In the genomic region with DNA sequence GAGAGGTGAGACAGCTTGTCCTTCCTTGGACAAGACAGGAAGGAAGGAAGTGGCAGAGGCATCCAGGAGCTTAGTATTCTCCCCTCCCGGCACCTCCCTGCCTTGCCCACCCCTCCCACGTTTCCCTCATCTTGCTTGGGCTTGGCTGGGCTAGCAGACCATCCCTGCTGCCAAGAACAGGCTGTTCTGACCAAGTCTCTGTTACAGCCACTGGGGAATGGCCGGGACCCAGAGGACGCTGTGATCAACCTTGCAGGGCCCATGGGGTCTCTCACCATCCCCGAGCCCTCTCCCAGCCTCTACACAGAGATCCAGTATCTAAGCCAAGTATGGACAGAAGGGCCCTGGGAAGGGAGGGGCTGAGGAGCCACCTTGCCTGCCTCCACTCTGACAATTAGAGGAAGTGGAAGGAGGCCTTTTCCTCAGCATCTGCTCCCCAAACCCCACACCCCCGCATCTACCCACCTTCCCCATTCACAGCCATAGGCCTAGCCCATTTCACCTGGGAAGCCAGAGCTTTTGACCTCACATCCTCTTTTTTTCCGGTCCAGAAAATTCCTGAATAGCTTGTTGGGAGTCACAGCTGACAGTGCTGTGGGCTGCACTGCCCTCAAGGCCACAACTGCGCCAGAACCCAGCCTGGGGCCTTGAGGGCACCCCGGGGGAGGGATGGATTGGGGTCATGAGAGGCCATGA, we compare ENCODE assay signal across 17 cellular contexts. TPM values are rescaled to one million over a fixed set of nuclear protein-coding genes. Genes with fewer than 3 reads are reported as not detected.
DNase-seq lines count a peak whose midpoint lies in the region; ATAC-seq, FAIRE-seq and TF ChIP-seq lines count a peak whose summit lies in the region.
"Had no signal": no experiment of that assay in that cellular context is flagged by ENCODE, and none has a peak within 500 bp of the region (broad histone marks: within the 10 kb centered on the region; RNA-seq: fewer than 3 reads in every experiment).

No MANE protein-coding gene starts in this region.

- H3K4me1 ChIP-seq in psoas muscle, result peaks cover 9% of the 10 kb centered on the region
- H3K4me1 ChIP-seq: SJSA1 had no signal

- DNase-seq in Right ventricle myocardium inferior (ENCODE audit: missing footprints), result peak; percentile 77
- no peak for DNase-seq in cardiac septum (ENCODE audit: low spot score)
- peak; percentile 71 for DNase-seq in Right ventricle myocardium superior
- peak in 1 of 2 donors; percentile 74 for DNase-seq in psoas muscle
- DNase-seq in HFFc6, result no peak
- no peak for DNase-seq in urothelium cell line (ENCODE audit: low spot score)
- DNase-seq in NCI-H2081 treated with DMSO at 0.1 percent for 48 hours (lab: John Stamatoyannopoulos, UW), result no peak
- DNase-seq in HUDEP-2 (lab: John Stamatoyannopoulos, UW; ENCODE audit: unreplicated experiment in 76 of 76), result no peak
- DNase-seq: activated CD4-positive, alpha-beta T cell treated with anti-CD3 and anti-CD28 coated beads for 48 hours; effector memory CD8-positive, alpha-beta T cell; HCEC 1CT; natural killer cell; NCI-H1417 treated with DMSO at 0.1 percent for 48 hours; stimulated activated CD4-positive, alpha-beta T cell treated with anti-CD3 and anti-CD28 coated beads, Interleukin-2, amount 100 ng/mL, for 24 hours had no signal

- H3K9me3 Mint-ChIP-seq in HFFc6, result no peaks in the 10 kb centered on the region
- H3K9me3 Mint-ChIP-seq: activated naive CD4-positive, alpha-beta T cell treated with anti-CD3 and anti-CD28 coated beads, Interleukin-2, amount 50 U/mL, for 24 hours; effector memory CD8-positive, alpha-beta T cell; natural killer cell had no signal

- H3K27me3 Mint-ChIP-seq in HFFc6 (ENCODE audit: insufficient read depth), result peaks cover 57% of the 10 kb centered on the region

- intact Hi-C loops in Right ventricle myocardium inferior (cut with DNase I), result no loop called here
- intact Hi-C loops in cardiac septum (cut with DNase I), result no loop called here
- intact Hi-C loops in Right ventricle myocardium superior (cut with DNase I), result no loop called here
- intact Hi-C loops in psoas muscle (cut with DNase I), result no loop called here

- no peak overlapping the region for H3K4me3 ChIP-seq in psoas muscle
- H3K4me3 ChIP-seq: SJSA1 had no signal

- H3K27me3 ChIP-seq in psoas muscle (ENCODE audit: insufficient read depth in 3 of 3, low read length in 2 of 3), result peaks cover 0 to 3% (median 0%) of the 10 kb centered on the region in 3 donors

- peak; percentile 83 for ATAC-seq in Right ventricle myocardium inferior
- ATAC-seq in Right ventricle myocardium superior (ENCODE audit: poor library complexity), result peak; percentile 81
- ATAC-seq in psoas muscle, result peak in 3 of 4 donors; percentile 54 to 82 (median 66)
- ATAC-seq: effector memory CD8-positive, alpha-beta T cell; natural killer cell had no signal

- H3K9me3 ChIP-seq in psoas muscle, result no peaks in the 10 kb centered on the region

- H3K27ac ChIP-seq in psoas muscle, result peak overlapping the region; percentile 53
- H3K27ac ChIP-seq: SJSA1 had no signal

- TF ChIP-seq CTCF in psoas muscle (IDR thresholded peaks at IDR 0.05), result no peak
- TF ChIP-seq CTCF in HFFc6 (IDR thresholded peaks at IDR 0.05), result no peak

- no peak overlapping the region for H3K4me3 Mint-ChIP-seq in HFFc6
- H3K4me3 Mint-ChIP-seq: activated naive CD4-positive, alpha-beta T cell treated with anti-CD3 and anti-CD28 coated beads, Interleukin-2, amount 50 U/mL, for 24 hours; effector memory CD8-positive, alpha-beta T cell; natural killer cell had no signal

- H3K27ac Mint-ChIP-seq in HFFc6, result no peak overlapping the region
- H3K27ac Mint-ChIP-seq: activated naive CD4-positive, alpha-beta T cell treated with anti-CD3 and anti-CD28 coated beads, Interleukin-2, amount 50 U/mL, for 24 hours; effector memory CD8-positive, alpha-beta T cell; natural killer cell had no signal

- WGBS in psoas muscle, 3 donors, result 18 to 35% (median 22%) methylated on average over 9 of the region's 9 CpGs

- no peaks in the 10 kb centered on the region for H3K36me3 Mint-ChIP-seq in HFFc6 (ENCODE audit: low read depth)
- H3K36me3 Mint-ChIP-seq: activated naive CD4-positive, alpha-beta T cell treated with anti-CD3 and anti-CD28 coated beads, Interleukin-2, amount 50 U/mL, for 24 hours; natural killer cell had no signal

- no peaks in the 10 kb centered on the region for H3K4me1 Mint-ChIP-seq in HFFc6 (ENCODE audit: low read depth)
- H3K4me1 Mint-ChIP-seq: activated naive CD4-positive, alpha-beta T cell treated with anti-CD3 and anti-CD28 coated beads, Interleukin-2, amount 50 U/mL, for 24 hours; natural killer cell had no signal

- no peak for FAIRE-seq in urothelium cell line (lab: Jason Lieb, UNC)

- no peaks in the 10 kb centered on the region for H3K36me3 ChIP-seq in psoas muscle (ENCODE audit: insufficient read depth in 1 of 2, low read depth in 1 of 2)
- H3K36me3 ChIP-seq: SJSA1 had no signal

RNA-seq across cellular contexts. Expression of a gene that starts 14.1 kb away (rescaled TPM):
- total RNA-seq in Right ventricle myocardium inferior (16.6 TPM), cardiac septum (13.7 TPM), Right ventricle myocardium superior (17.5 TPM), psoas muscle (10 to 100 TPM in 2 of 4 donors, 1 to 10 TPM in 2; 6.9 to 11.5 (median 10.2) TPM)
- polyA plus RNA-seq in psoas muscle, result 10 to 100 TPM in 2 of 3 donors, 1 to 10 TPM in 1; 5.4 to 21.7 (median 14.7) TPM
- not detected for total RNA-seq in HFFc6 (2021; fragmentation: NEBNext Ultra II Directional; extraction: Animal tissue kit (Norgen Biotek cat#: 25700))
- total RNA-seq: natural killer cell, renal cortical epithelial cell, SJSA1 had no signal

RNA-seq across cellular contexts. Expression of a gene that starts 28.1 kb away (rescaled TPM):
- total RNA-seq in Right ventricle myocardium inferior, result 43.0 TPM
- total RNA-seq in cardiac septum, result 20.0 TPM
- 48.5 TPM for total RNA-seq in Right ventricle myocardium superior
- total RNA-seq in psoas muscle, result 1 to 10 TPM; 1.4 to 2.0 (median 1.5) TPM
- polyA plus RNA-seq in psoas muscle, result 1 to 10 TPM; 1.0 to 1.6 (median 1.4) TPM
- 1 to 10 TPM; 5.5 to 6.9 (median 5.9) TPM for total RNA-seq in HFFc6 (2021; fragmentation: NEBNext Ultra II Directional; extraction: Animal tissue kit (Norgen Biotek cat#: 25700))
- total RNA-seq: natural killer cell had no signal

RNA-seq across cellular contexts. Expression of a gene that starts 46.3 kb away (rescaled TPM):
- 16.2 TPM for total RNA-seq in Right ventricle myocardium inferior
- 13.8 TPM for total RNA-seq in cardiac septum
- 17.1 TPM for total RNA-seq in Right ventricle myocardium superior
- total RNA-seq in psoas muscle, result 1 to 10 TPM in 1 of 4 donors, under 1 TPM in 3; 0.42 to 1.6 (median 0.62) TPM
- under 1 TPM; 0.19 to 0.38 (median 0.21) TPM for polyA plus RNA-seq in psoas muscle
- total RNA-seq in HFFc6 (2021; fragmentation: NEBNext Ultra II Directional; extraction: Animal tissue kit (Norgen Biotek cat#: 25700)), result 1 to 10 TPM in 3 of 6 experiments, under 1 TPM in 3; 0.62 to 1.3 (median 1.0) TPM

Comparison
In these comparisons a context has a peak if more than half of its experiments do, and no peak if none do; other contexts are left out.
1. DNase-seq: peak in Right ventricle myocardium inferior (single experiment) and Right ventricle myocardium superior (single experiment); none in cardiac septum (single experiment), HFFc6 (single experiment), urothelium cell line (single experiment), NCI-H2081 treated with DMSO at 0.1 percent for 48 hours (single experiment) and HUDEP-2 (0 of 76).
2. RNA of a gene that starts 14.1 kb away (total RNA-seq): 17.5 TPM in Right ventricle myocardium superior (single experiment), 16.6 TPM in Right ventricle myocardium inferior (single experiment), 13.7 TPM in cardiac septum (single experiment) and 6.9 to 11.5 TPM in psoas muscle; not detected in HFFc6; every median in the first group is over 4 times any median in the second.
3. Peak in every context shown above with its lines, with median percentiles within 50 percentile points of each other: ATAC-seq.